20 cellular contexts compared by ENCODE assay signal in genomic region chrX:17040711-17041110, GRCh38.
DNase-seq lines count a peak whose midpoint lies in the region; ATAC-seq, FAIRE-seq and TF ChIP-seq lines count a peak whose summit lies in the region.
"Had no signal": no experiment of that assay in that cellular context is flagged by ENCODE, and none has a peak within 500 bp of the region (broad histone marks: within the 10 kb centered on the region; RNA-seq: fewer than 3 reads in every experiment).

No MANE protein-coding gene starts in this region.

- peaks cover 83% of the 10 kb centered on the region for H3K4me1 Mint-ChIP-seq in nephron
- H3K4me1 Mint-ChIP-seq: IgD-negative memory B cell had no signal

- H3K9me1 ChIP-seq in K562 (ENCODE audit: control insufficient read depth, insufficient read depth, low read length), result no peaks in the 10 kb centered on the region

- CTCF ChIA-PET in mammary epithelial cell (lab: Charles Lee; ENCODE audit: low non-redundant PET) (no interaction called here), K562 (lab: Yijun Ruan, JAX; ENCODE audit: low intra/inter-chr PET ratio) (no interaction called here)

- in situ Hi-C loops in mammary epithelial cell (cut with MboI; ENCODE audit: low sequenced_read_pairs in 2 of 2) (loop anchor here (5.0 to 10.0 kb wide), 2 partner anchors 153 to 156 kb away; no protein-coding TSS in a partner anchor), K562 (cut with MboI) (loop anchor here (10.0 kb wide), 1 partner anchor 216 kb away; no protein-coding TSS in a partner anchor)

- no peak for TF ChIP-seq CTCF in mammary epithelial cell (conservative IDR thresholded peaks at IDR 0.05 in 1 of 2, IDR thresholded peaks at IDR 0.05 in 1 of 2; ENCODE audit: extremely low read depth in 1 of 2, insufficient read depth in 1 of 2, low read depth in 1 of 2, low read length in 2 of 2)
- no peak for TF ChIP-seq CTCF in breast epithelium (IDR thresholded peaks at IDR 0.05)
- TF ChIP-seq CTCF in K562 (IDR thresholded peaks at IDR 0.05 in 2 of 3, conservative IDR thresholded peaks at IDR 0.05 in 1 of 3; ENCODE audit: insufficient read depth in 2 of 3, low read depth in 1 of 3, low read length in 3 of 3), result no peak
- no peak for TF ChIP-seq CTCF in nephron (IDR thresholded peaks at IDR 0.05; ENCODE audit: unreplicated experiment in 3 of 3)
- no peak for TF ChIP-seq CTCF in ovary (IDR thresholded peaks at IDR 0.05)
- no peak for TF ChIP-seq CTCF in right lobe of liver (IDR thresholded peaks at IDR 0.05)

- H3K9ac ChIP-seq in mammary epithelial cell (ENCODE audit: insufficient read depth, low read length) (no peak overlapping the region), K562 (ENCODE audit: insufficient read depth in 1 of 2, low read depth in 2 of 2, low read length in 2 of 2) (no peak overlapping the region)

- BruUV-seq in mammary epithelial cell (replicated peaks; lab: Mats Ljungman, UMichigan), result no TSS peak
- no TSS peak for BruUV-seq in K562 (replicated peaks; lab: Mats Ljungman, UMichigan)

- peaks cover 4% of the 10 kb centered on the region for H3K9me3 ChIP-seq in mammary epithelial cell (replicated peaks; ENCODE audit: insufficient read depth, low read length)
- H3K9me3 ChIP-seq in breast epithelium, result no peaks in the 10 kb centered on the region
- H3K9me3 ChIP-seq in K562 (replicated peaks; ENCODE audit: control insufficient read depth, insufficient read depth, low read depth, low read length), result no peaks in the 10 kb centered on the region
- H3K9me3 ChIP-seq in ovary, result no peaks in the 10 kb centered on the region
- no peaks in the 10 kb centered on the region for H3K9me3 ChIP-seq in right lobe of liver
- H3K9me3 ChIP-seq: A549, Caco-2, HAP-1 had no signal

- intact Hi-C loops in mammary epithelial cell (cut with micrococcal nuclease) (no loop called here), breast epithelium (cut with DNase I; ENCODE audit: low total_unique reads) (loop anchor here (10.0 kb wide), 1 partner anchor 1586 kb away; no protein-coding TSS in a partner anchor), K562 (cut with micrococcal nuclease) (no loop called here), ovary (cut with DNase I) (loop anchor here in 1 of 4 donors (10.0 kb wide), 1 partner anchor 156 kb away; no protein-coding TSS in a partner anchor), right lobe of liver (cut with DNase I) (no loop called here)

- H3K27ac Mint-ChIP-seq in nephron, result peak overlapping the region in 2 of 3 experiments; percentile 87 to 93
- H3K27ac Mint-ChIP-seq: CD4-positive, alpha-beta T cell; IgD-negative memory B cell had no signal

- H3K79me2 ChIP-seq in mammary epithelial cell (ENCODE audit: insufficient read depth, low read length) (no peaks in the 10 kb centered on the region), K562 (ENCODE audit: control insufficient read depth, insufficient read depth, low read length) (no peaks in the 10 kb centered on the region)

- no peak for FAIRE-seq in K562 (lab: Jason Lieb, UNC)
- FAIRE-seq: D721Med, GM12892, GM18507, HepG2 had no signal

- H4K20me1 ChIP-seq in mammary epithelial cell (ENCODE audit: insufficient read depth, low read length) (no peaks in the 10 kb centered on the region), K562 (replicated peaks; ENCODE audit: control insufficient read depth, insufficient read depth, low read length) (no peaks in the 10 kb centered on the region)

- H3K27ac ChIP-seq in mammary epithelial cell (ENCODE audit: insufficient read depth, low read depth, low read length), result no peak overlapping the region
- no peak overlapping the region for H3K27ac ChIP-seq in breast epithelium
- no peak overlapping the region for H3K27ac ChIP-seq in K562 (ENCODE audit: extremely low read depth, low read depth, low read length)
- peak overlapping the region in 1 of 2 donors; percentile 52 for H3K27ac ChIP-seq in ovary
- H3K27ac ChIP-seq in right lobe of liver, result no peak overlapping the region
- H3K27ac ChIP-seq: 22Rv1, A549, C4-2B had no signal

- no peaks in the 10 kb centered on the region for H3K36me3 ChIP-seq in mammary epithelial cell (ENCODE audit: insufficient read depth, low read length)
- H3K36me3 ChIP-seq in breast epithelium, result no peaks in the 10 kb centered on the region
- no peaks in the 10 kb centered on the region for H3K36me3 ChIP-seq in K562 (ENCODE audit: control insufficient read depth, insufficient read depth, low read length)
- H3K36me3 ChIP-seq in ovary, result no peaks in the 10 kb centered on the region
- H3K36me3 ChIP-seq in right lobe of liver, result no peaks in the 10 kb centered on the region
- H3K36me3 ChIP-seq: HAP-1 had no signal

- H2AFZ ChIP-seq in mammary epithelial cell (ENCODE audit: low read depth, low read length), result no peak overlapping the region
- H2AFZ ChIP-seq in K562 (ENCODE audit: low read depth, low read length), result no peak overlapping the region

- TF ChIP-seq EP300 in K562 (IDR thresholded peaks at IDR 0.05; ENCODE audit: low read length), result no peak
- no peak for TF ChIP-seq EP300 in ovary (IDR thresholded peaks at IDR 0.05)

- H3K4me2 ChIP-seq in mammary epithelial cell (ENCODE audit: insufficient read depth, low read depth, low read length) (no peak overlapping the region), K562 (ENCODE audit: insufficient read depth, low read length) (no peak overlapping the region)
- H3K4me2 ChIP-seq: A549 had no signal

- H3K27me3 Mint-ChIP-seq in nephron (ENCODE audit: low read depth), result no peaks in the 10 kb centered on the region
- H3K27me3 Mint-ChIP-seq: CD4-positive, alpha-beta T cell had no signal

- no peak for TF ChIP-seq RAD21 in K562 (CRISPR knock-in tag; conservative IDR thresholded peaks at IDR 0.05 in 1 of 2, IDR thresholded peaks at IDR 0.05 in 1 of 2)

- H3K4me3 ChIP-seq in mammary epithelial cell (replicated peaks in 1 of 3; ENCODE audit: insufficient read depth in 1 of 3, low read depth in 2 of 3, low read length in 3 of 3), result no peak overlapping the region
- no peak overlapping the region for H3K4me3 ChIP-seq in breast epithelium
- H3K4me3 ChIP-seq in K562, result no peak overlapping the region
- H3K4me3 ChIP-seq in ovary, result no peak overlapping the region
- H3K4me3 ChIP-seq in right lobe of liver, result no peak overlapping the region
- H3K4me3 ChIP-seq: A549, HAP-1 had no signal

- WGBS in mammary epithelial cell (ENCODE audit: low coverage, missing lambda C conversion rate), result 100% methylated on average over 1 of the region's 1 CpG
- 6% methylated on average over 1 of the region's 1 CpG for whole genome bisulfite sequencing in K562 (ENCODE audit: insufficient coverage, low coverage, missing lambda C conversion rate)
- 55 to 83% (median 80%) methylated on average over 1 of the region's 1 CpG for WGBS in ovary, 3 donors
- no CpG with 5 or more reads among the region's 1 CpG for WGBS in right lobe of liver (ENCODE audit: insufficient coverage, low coverage, low lambda C conversion rate, missing lambda C conversion rate)

- H3K4me3 Mint-ChIP-seq in nephron, result no peak overlapping the region
- H3K4me3 Mint-ChIP-seq: CD4-positive, alpha-beta T cell; IgD-negative memory B cell had no signal

- dilution Hi-C loops in mammary epithelial cell (cut with HindIII; ENCODE audit: low sequenced_read_pairs), result no loop called here

- TF ChIP-seq POLR2A in breast epithelium (IDR thresholded peaks at IDR 0.05), result no peak
- no peak for TF ChIP-seq POLR2A in K562 (conservative IDR thresholded peaks at IDR 0.05)
- no peak for TF ChIP-seq POLR2A in ovary (IDR thresholded peaks at IDR 0.05)
- TF ChIP-seq POLR2A in right lobe of liver (IDR thresholded peaks at IDR 0.05), result no peak

- no peaks in the 10 kb centered on the region for H3K36me3 Mint-ChIP-seq in nephron (ENCODE audit: low read depth)

- H3K27me3 ChIP-seq in mammary epithelial cell (ENCODE audit: insufficient read depth, low read length) (no peaks in the 10 kb centered on the region), breast epithelium (peaks cover 0 to 45% of the 10 kb centered on the region in 2 donors), K562 (ENCODE audit: control insufficient read depth in 2 of 2, insufficient read depth in 2 of 2, low read length in 2 of 2) (peaks cover 0 to 16% of the 10 kb centered on the region in 2 experiments; a peak in 3 of 5 replicates), ovary (no peaks in the 10 kb centered on the region), right lobe of liver (no peaks in the 10 kb centered on the region)

- no peaks in the 10 kb centered on the region for H3K9me3 Mint-ChIP-seq in nephron
- H3K9me3 Mint-ChIP-seq: CD4-positive, alpha-beta T cell; IgD-negative memory B cell had no signal

- POLR2A ChIA-PET in K562 (lab: Yijun Ruan, JAX), result no interaction called here

- peaks cover 5% of the 10 kb centered on the region for H3K4me1 ChIP-seq in mammary epithelial cell (ENCODE audit: insufficient read depth, low read length)
- no peaks in the 10 kb centered on the region for H3K4me1 ChIP-seq in breast epithelium
- H3K4me1 ChIP-seq in K562 (replicated peaks in 1 of 2; ENCODE audit: control insufficient read depth in 2 of 2, insufficient read depth in 2 of 2, low read length in 2 of 2), result no peaks in the 10 kb centered on the region
- H3K4me1 ChIP-seq in ovary (ENCODE audit: insufficient read depth), result peaks cover 2% of the 10 kb centered on the region
- no peaks in the 10 kb centered on the region for H3K4me1 ChIP-seq in right lobe of liver
- H3K4me1 ChIP-seq: A549, Caco-2 had no signal

- ATAC-seq in K562 (no peak), right lobe of liver (no peak)
- ATAC-seq: A549, HepG2 had no signal

- peak; percentile 19 for DNase-seq in mammary epithelial cell
- DNase-seq in breast epithelium (ENCODE audit: low spot score in 2 of 2), result no peak
- no peak for DNase-seq in K562 (ENCODE audit: extremely low read depth in 1 of 4, low spot score in 3 of 4)
- no peak for DNase-seq in ovary
- DNase-seq in NCI-H1417 treated with DMSO at 0.1 percent for 48 hours (lab: John Stamatoyannopoulos, UW), result no peak
- DNase-seq in right lobe of liver, result no peak
- DNase-seq: AML-193; Caco-2; CD4-positive, alpha-beta T cell; GDM1 had no signal

TF ChIP-seq in K562, 482 proteins besides CTCF, POLR2A, EP300 and RAD21 (continues in another document):
- TF ChIP-seq ZNF12 (CRISPR knock-in tag; IDR thresholded peaks at IDR 0.05), result 0 out of 2 replicates have a peak, but pooled peaks have one; percentile 36
